Comparison of ENCODE assay signal across 15 cellular contexts in the genomic region with DNA sequence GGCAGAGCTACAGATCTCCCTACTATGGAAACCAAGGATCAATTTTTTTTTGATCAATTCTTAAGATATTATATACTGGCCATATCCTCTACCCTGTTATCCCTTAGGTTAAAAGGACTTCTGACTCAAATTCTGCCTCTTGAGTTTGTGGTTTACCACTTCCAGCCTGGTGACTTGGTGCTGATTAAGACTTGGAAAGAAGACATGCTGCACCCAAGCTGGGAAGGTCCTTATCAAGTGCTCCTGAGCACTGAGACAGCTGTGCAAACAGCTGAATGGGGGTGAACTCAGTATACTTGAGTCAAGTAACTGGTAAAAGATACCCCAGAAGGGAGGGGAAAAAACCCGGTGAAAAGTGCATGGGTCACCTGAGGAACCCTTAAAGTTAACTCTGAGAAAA. TPM values are rescaled to one million over a fixed set of nuclear protein-coding genes. Genes with fewer than 3 reads are reported as not detected.
A peak's percentile ranks its signal among the peaks of the same experiment; 100 is the strongest.
DNase-seq lines count a peak whose midpoint lies in the region; ATAC-seq, FAIRE-seq and TF ChIP-seq lines count a peak whose summit lies in the region.
"Had no signal": no experiment of that assay in that cellular context is flagged by ENCODE, and none has a peak within 500 bp of the region (broad histone marks: within the 10 kb centered on the region; RNA-seq: fewer than 3 reads in every experiment).

No MANE protein-coding gene starts in this region.

- H3K4me1 ChIP-seq in GM23248 (ENCODE audit: insufficient read depth) (no peaks in the 10 kb centered on the region), keratinocyte (ENCODE audit: control insufficient read depth, extremely low read depth, insufficient read depth, low read length) (peaks cover 10% of the 10 kb centered on the region), tibial nerve (peaks cover 0 to 9% (median 0%) of the 10 kb centered on the region in 4 donors)
- H3K4me1 ChIP-seq: esophagus muscularis mucosa had no signal

- no peak for TF ChIP-seq EP300 in tibial nerve (IDR thresholded peaks at IDR 0.05)

- H3K4me2 ChIP-seq in GM23248 (ENCODE audit: unreplicated experiment) (no peak overlapping the region), keratinocyte (ENCODE audit: control insufficient read depth, extremely low read depth, insufficient read depth, low read depth, low read length) (peak overlapping the region; percentile 33)

- no peak overlapping the region for H3K4me3 Mint-ChIP-seq in activated CD4-positive, alpha-beta memory T cell treated with anti-CD3 and anti-CD28 coated beads for 36 hours
- H3K4me3 Mint-ChIP-seq: CD4-positive, alpha-beta memory T cell; H9 had no signal

- H3K27me3 ChIP-seq in GM23248 (replicated peaks; ENCODE audit: insufficient read depth) (no peaks in the 10 kb centered on the region; the same call in 1 of the 2 replicates), keratinocyte (ENCODE audit: control insufficient read depth, extremely low read depth, insufficient read depth, low read length) (no peaks in the 10 kb centered on the region), dorsolateral prefrontal cortex (no peaks in the 10 kb centered on the region), tibial nerve (no peaks in the 10 kb centered on the region)
- H3K27me3 ChIP-seq: esophagus muscularis mucosa had no signal

- no peaks in the 10 kb centered on the region for H3K9me3 Mint-ChIP-seq in activated CD4-positive, alpha-beta memory T cell treated with anti-CD3 and anti-CD28 coated beads for 36 hours

- in situ Hi-C loops in GM23248 (cut with MboI), result no loop called here

- no peaks in the 10 kb centered on the region for H3K79me2 ChIP-seq in GM23248 (ENCODE audit: insufficient read depth)
- H3K79me2 ChIP-seq in keratinocyte (ENCODE audit: control insufficient read depth, insufficient read depth, low read length), result no peaks in the 10 kb centered on the region

- peaks cover 2% of the 10 kb centered on the region for H3K27me3 Mint-ChIP-seq in activated CD4-positive, alpha-beta memory T cell treated with anti-CD3 and anti-CD28 coated beads for 36 hours

- H3K9ac ChIP-seq in GM23248 (no peak overlapping the region), keratinocyte (ENCODE audit: control insufficient read depth, extremely low read depth, insufficient read depth, low read length) (no peak overlapping the region)

- CTCF ChIA-PET in activated CD4-positive, alpha-beta memory T cell treated with anti-CD3 and anti-CD28 coated beads for 36 hours (lab: Charles Lee), result interaction anchor here (1.1 to 1.6 kb wide), 4 partner anchors 19 to 94 kb away, joined by 3 to 6 read pairs (median 6); a partner anchor contains a TSS

- dilution Hi-C loops in keratinocyte (cut with MboI; ENCODE audit: extremely low pct_ligation_motif_present, low sequenced_read_pairs), result no loop called here

- no peak overlapping the region for H3K27ac Mint-ChIP-seq in activated CD4-positive, alpha-beta memory T cell treated with anti-CD3 and anti-CD28 coated beads for 36 hours
- H3K27ac Mint-ChIP-seq: H9 had no signal

- TF ChIP-seq POLR2A in tibial nerve (IDR thresholded peaks at IDR 0.05), result no peak

- no peak overlapping the region for H3K27ac ChIP-seq in GM23248
- no peak overlapping the region for H3K27ac ChIP-seq in keratinocyte (ENCODE audit: control insufficient read depth, insufficient read depth, low read length)
- H3K27ac ChIP-seq in dorsolateral prefrontal cortex, result no peak overlapping the region
- no peak overlapping the region for H3K27ac ChIP-seq in tibial nerve
- H3K27ac ChIP-seq: esophagus muscularis mucosa had no signal

- no peak for TF ChIP-seq CTCF in keratinocyte (optimal IDR thresholded peaks at IDR 0.05 in 1 of 3, IDR thresholded peaks at IDR 0.05 in 1 of 3, conservative IDR thresholded peaks at IDR 0.05 in 1 of 3; ENCODE audit: extremely low read depth in 1 of 3, insufficient read depth in 2 of 3, low read length in 3 of 3)
- TF ChIP-seq CTCF in dorsolateral prefrontal cortex (IDR thresholded peaks at IDR 0.05 in 54 of 56, conservative IDR thresholded peaks at IDR 0.05 in 2 of 56; ENCODE audit: low read depth in 1 of 56, partially characterized antibody in 56 of 56), result no peak
- TF ChIP-seq CTCF in tibial nerve (IDR thresholded peaks at IDR 0.05), result no peak

- POLR2A ChIA-PET in activated CD4-positive, alpha-beta memory T cell treated with anti-CD3 and anti-CD28 coated beads for 36 hours (lab: Charles Lee), result no interaction called here

- H2AFZ ChIP-seq in GM23248, result no peak overlapping the region
- no peak overlapping the region for H2AFZ ChIP-seq in keratinocyte (ENCODE audit: control insufficient read depth, low read length)

- intact Hi-C loops in activated CD4-positive, alpha-beta memory T cell treated with anti-CD3 and anti-CD28 coated beads for 36 hours (cut with micrococcal nuclease), result loop anchor here (5.0 kb wide), 1 partner anchor 59 kb away; no protein-coding TSS in a partner anchor
- intact Hi-C loops in dorsolateral prefrontal cortex (cut with DNase I), result no loop called here

- peak; percentile 89 for FAIRE-seq in keratinocyte (lab: Jason Lieb, UNC)

- no peaks in the 10 kb centered on the region for H3K9me2 ChIP-seq in GM23248 (ENCODE audit: insufficient read depth)

- H3K4me3 ChIP-seq in GM23248 (no peak overlapping the region), keratinocyte (ENCODE audit: control insufficient read depth in 2 of 3, extremely low read depth in 1 of 3, insufficient read depth in 2 of 3, low read depth in 1 of 3, low read length in 3 of 3) (no peak overlapping the region), dorsolateral prefrontal cortex (no peak overlapping the region), tibial nerve (no peak overlapping the region)
- H3K4me3 ChIP-seq: esophagus muscularis mucosa had no signal

- DNase-seq in DMS79 (lab: John Stamatoyannopoulos, UW), result peak; percentile 77
- peak; percentile 34 for DNase-seq in GM23248
- DNase-seq in activated CD4-positive, alpha-beta memory T cell treated with anti-CD3 and anti-CD28 coated beads for 36 hours, result peak; percentile 55
- peak; percentile 38 for DNase-seq in keratinocyte (ENCODE audit: low read depth, low spot score)
- DNase-seq in dorsolateral prefrontal cortex, result no peak
- no peak for DNase-seq in cortex of kidney (lab: John Stamatoyannopoulos, UW)
- no peak for DNase-seq in tibial nerve (ENCODE audit: low spot score in 2 of 2)
- DNase-seq: CD4-positive, alpha-beta memory T cell; H9; left cardiac atrium; NCI-H1436; NCI-H82; T1000 had no signal

- H3K9me3 ChIP-seq in GM23248 (ENCODE audit: low read depth) (no peaks in the 10 kb centered on the region), keratinocyte (ENCODE audit: control insufficient read depth, low read depth, low read length) (no peaks in the 10 kb centered on the region), tibial nerve (no peaks in the 10 kb centered on the region)

- H3K36me3 ChIP-seq in GM23248 (ENCODE audit: low read depth) (no peaks in the 10 kb centered on the region), keratinocyte (ENCODE audit: control insufficient read depth in 2 of 2, extremely low read depth in 1 of 2, insufficient read depth in 2 of 2, low read length in 2 of 2) (no peaks in the 10 kb centered on the region), tibial nerve (no peaks in the 10 kb centered on the region)
- H3K36me3 ChIP-seq: esophagus muscularis mucosa had no signal

- no peaks in the 10 kb centered on the region for H4K20me1 ChIP-seq in GM23248 (ENCODE audit: insufficient read depth)
- no peaks in the 10 kb centered on the region for H4K20me1 ChIP-seq in keratinocyte (ENCODE audit: control insufficient read depth, extremely low read depth, insufficient read depth, low read length)

- WGBS in GM23248 (ENCODE audit: low coverage in 1 of 2, low lambda C conversion rate in 2 of 2, missing lambda C conversion rate in 2 of 2), 2 experiments, result 6 to 13% methylated on average over 1 of the region's 1 CpG
- WGBS in tibial nerve, 2 donors, result 63 to 77% methylated on average over 1 of the region's 1 CpG

- ATAC-seq in HG02884 (IDR thresholded peaks at IDR 0.05; ENCODE audit: unreplicated experiment), result no peak
- ATAC-seq: left cardiac atrium had no signal

- H3K9me1 ChIP-seq in keratinocyte (ENCODE audit: control insufficient read depth, extremely low read depth, insufficient read depth, low read length), result no peaks in the 10 kb centered on the region

- H3K36me3 Mint-ChIP-seq in activated CD4-positive, alpha-beta memory T cell treated with anti-CD3 and anti-CD28 coated beads for 36 hours, result no peaks in the 10 kb centered on the region
- H3K36me3 Mint-ChIP-seq: CD4-positive, alpha-beta memory T cell had no signal

- H3F3A ChIP-seq in GM23248 (ENCODE audit: insufficient read depth), result peaks cover 8% of the 10 kb centered on the region; the same call in 1 of the 2 replicates

- peaks cover 16% of the 10 kb centered on the region for H3K4me1 Mint-ChIP-seq in activated CD4-positive, alpha-beta memory T cell treated with anti-CD3 and anti-CD28 coated beads for 36 hours (ENCODE audit: low read depth)
- H3K4me1 Mint-ChIP-seq: H9 had no signal

RNA-seq across cellular contexts. Expression of a gene that starts 20.5 kb away (rescaled TPM):
- total RNA-seq in GM23248 (2014; rRNA removed; shearing (Covaris generic)), result not detected in 2 replicates
- polyA plus RNA-seq in GM23248 (2016; fragmentation: Nextera tagmentation; extraction: Ambion mirVana), result not detected in 2 replicates
- not detected for total RNA-seq in activated CD4-positive, alpha-beta memory T cell treated with anti-CD3 and anti-CD28 coated beads for 36 hours
- polyA plus RNA-seq in keratinocyte, result not detected in 3 replicates
- not detected for polyA plus RNA-seq in keratinocyte (2011; ENCODE audit: low read depth)
- polyA plus RNA-seq in keratinocyte (2011; cell fraction: cytosol; rRNA removed), result not detected in 2 replicates
- polyA plus RNA-seq in keratinocyte (2011; cell fraction: nucleus; rRNA removed), result not detected in 2 replicates
- not detected in 2 replicates for polyA plus RNA-seq in keratinocyte (2012; ENCODE audit: low replicate concordance)
- polyA minus RNA-seq in keratinocyte, result not detected in 3 replicates
- polyA minus RNA-seq in keratinocyte (2011; cell fraction: cytosol; rRNA and poly(A)+ RNA removed), result not detected
- not detected in 2 replicates for polyA minus RNA-seq in keratinocyte (2011; cell fraction: nucleus; rRNA and poly(A)+ RNA removed)
- not detected for total RNA-seq in dorsolateral prefrontal cortex
- total RNA-seq in tibial nerve, result not detected
- total RNA-seq: CD4-positive, alpha-beta memory T cell; esophagus muscularis mucosa; H9; left cardiac atrium had no signal
- polyA plus RNA-seq: CD4-positive, alpha-beta memory T cell had no signal

RNA-seq across cellular contexts. Expression of a gene that starts 43.2 kb away (rescaled TPM):
- 143 and 148 TPM in 2 replicates for total RNA-seq in GM23248 (2014; rRNA removed; shearing (Covaris generic))
- polyA plus RNA-seq in GM23248 (2016; fragmentation: Nextera tagmentation; extraction: Ambion mirVana), result 153 and 157 TPM in 2 replicates
- 1 to 10 TPM; 1.1 to 2.2 TPM for total RNA-seq in activated CD4-positive, alpha-beta memory T cell treated with anti-CD3 and anti-CD28 coated beads for 36 hours
- 66.8 to 93.6 TPM (median 83.4 TPM) in 3 replicates for polyA plus RNA-seq in keratinocyte
- polyA plus RNA-seq in keratinocyte (2011; ENCODE audit: low read depth), result 3.9 TPM
- 71.3 and 96.3 TPM in 2 replicates for polyA plus RNA-seq in keratinocyte (2011; cell fraction: cytosol; rRNA removed)
- 82.1 and 100 TPM in 2 replicates for polyA plus RNA-seq in keratinocyte (2011; cell fraction: nucleus; rRNA removed)
- 10.9 and 43.1 TPM in 2 replicates for polyA plus RNA-seq in keratinocyte (2012; ENCODE audit: low replicate concordance)
- 55.1 to 118 TPM (median 103 TPM) in 3 replicates for polyA minus RNA-seq in keratinocyte
- 71.7 TPM for polyA minus RNA-seq in keratinocyte (2011; cell fraction: cytosol; rRNA and poly(A)+ RNA removed)
- polyA minus RNA-seq in keratinocyte (2011; cell fraction: nucleus; rRNA and poly(A)+ RNA removed), result 26.1 and 46.0 TPM in 2 replicates
- 100 to 1,000 TPM in 7 of 120 experiments, 10 to 100 TPM in 113; 13.7 to 214 (median 45.5) TPM for total RNA-seq in dorsolateral prefrontal cortex
- total RNA-seq in tibial nerve, result 100 to 1,000 TPM; 170 to 198 (median 183) TPM
- total RNA-seq: CD4-positive, alpha-beta memory T cell had no signal
- polyA plus RNA-seq: CD4-positive, alpha-beta memory T cell had no signal

Comparison
In these comparisons a context has a peak if more than half of its experiments do, and no peak if none do; other contexts are left out.
1. DNase-seq: peak in DMS79 (single experiment), GM23248 (single experiment), activated CD4-positive, alpha-beta memory T cell treated with anti-CD3 and anti-CD28 coated beads for 36 hours (single experiment) and keratinocyte (single experiment); none in dorsolateral prefrontal cortex (0 of 10), cortex of kidney (single experiment) and tibial nerve (0 of 2).
2. RNA of a gene that starts 43.2 kb away (total RNA-seq): 170 to 198 TPM in tibial nerve, 143 to 148 TPM in GM23248 and 13.7 to 214 TPM in dorsolateral prefrontal cortex; 1.1 to 2.2 TPM in activated CD4-positive, alpha-beta memory T cell treated with anti-CD3 and anti-CD28 coated beads for 36 hours; every median in the first group is over 4 times any median in the second.